Comparison of ENCODE assay signal across 8 cellular contexts in the genomic region with DNA sequence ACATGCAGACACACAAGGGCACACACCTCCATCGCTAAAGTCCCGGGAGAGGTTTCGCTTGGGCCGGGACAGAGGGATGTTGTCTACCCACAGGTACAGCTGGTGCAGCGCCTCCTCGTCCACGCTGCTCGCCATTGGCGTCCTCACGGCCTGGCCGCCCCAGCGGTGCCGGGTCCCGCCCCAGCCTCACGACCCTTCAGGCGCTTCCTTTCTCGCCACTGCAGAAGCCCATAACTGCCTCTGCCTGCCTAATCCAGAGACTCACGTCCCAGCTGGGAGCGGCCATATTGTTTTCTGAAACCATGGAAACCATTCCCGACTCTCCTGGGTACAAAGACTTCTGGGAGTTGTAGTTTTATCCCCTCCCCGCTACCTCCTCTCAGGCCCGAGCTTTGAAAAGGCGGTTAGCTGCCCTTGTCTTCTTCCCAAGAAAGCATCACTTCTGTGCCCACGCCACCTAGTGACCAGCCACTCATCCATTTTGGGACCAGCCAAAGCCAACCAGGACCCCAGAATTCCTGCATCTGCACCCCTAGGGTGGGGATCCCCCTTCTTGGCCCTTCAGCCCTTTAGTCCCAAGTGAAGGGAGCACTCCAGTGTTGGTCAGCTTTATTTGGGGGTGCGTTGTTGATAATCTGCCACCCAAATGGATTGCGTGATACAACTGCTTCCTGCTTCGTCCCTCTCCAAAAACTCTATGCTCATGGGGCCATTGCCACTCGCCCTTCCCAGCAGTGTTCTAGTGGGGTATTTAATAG.
DNase-seq lines count a peak whose midpoint lies in the region; ATAC-seq lines count a peak whose summit lies in the region.

Gene SPEF1, minus strand, starts transcription at position 296 of the 758 bp plus-strand sequence. Its CDS starts 161 bp downstream, at position 135.

- H3K27me3 Mint-ChIP-seq in activated naive CD8-positive, alpha-beta T cell: no peaks in the 10 kb centered on the region

- H3K4me1 ChIP-seq in NT2/D1 (ENCODE audit: insufficient read depth, insufficient read length): peaks cover 8% of the 10 kb centered on the region
- peaks cover 2% of the 10 kb centered on the region for H3K4me1 ChIP-seq in neuron (ENCODE audit: insufficient read depth, low read length)

- H3K36me3 ChIP-seq in NT2/D1 (ENCODE audit: insufficient read depth, insufficient read length, low read length) (peaks cover 19% of the 10 kb centered on the region), neuron (ENCODE audit: insufficient read depth, low read length) (no peaks in the 10 kb centered on the region)

- peak within 1 kb of the TSS; percentile 7 for H2AFZ ChIP-seq in neuron (ENCODE audit: low read depth, low read length)

- peaks cover 41% of the 10 kb centered on the region for H3K27me3 ChIP-seq in NT2/D1 (ENCODE audit: insufficient read depth, insufficient read length)
- peaks cover 34% of the 10 kb centered on the region for H3K27me3 ChIP-seq in neuron (ENCODE audit: insufficient read depth, low read length)

- DNase-seq in COR-L47 (lab: John Stamatoyannopoulos, UW) (peak; percentile 91), HuH-7.5 (ENCODE audit: low spot score) (peak; percentile 100), NT2/D1 (ENCODE audit: low read depth, low spot score) (peak; percentile 95), germinal center (ENCODE audit: low spot score) (peak; percentile 84)

- H3K4me3 ChIP-seq in NT2/D1 (ENCODE audit: insufficient read length, low read depth): peak within 1 kb of the TSS; percentile 19
- peak within 1 kb of the TSS; percentile 42 for H3K4me3 ChIP-seq in neuron (ENCODE audit: low read length)

- no peaks in the 10 kb centered on the region for H3K36me3 Mint-ChIP-seq in activated naive CD8-positive, alpha-beta T cell

- ATAC-seq in GM19372 (IDR thresholded peaks at IDR 0.05; ENCODE audit: low read depth, unreplicated experiment): peak; percentile 55
- ATAC-seq in GM18517 (IDR thresholded peaks at IDR 0.05; ENCODE audit: unreplicated experiment): no peak

- no peaks in the 10 kb centered on the region for H3K9me3 Mint-ChIP-seq in activated naive CD8-positive, alpha-beta T cell (ENCODE audit: low read depth)

- peak within 1 kb of the TSS; percentile 47 for H3K9ac ChIP-seq in NT2/D1 (ENCODE audit: insufficient read length, low read depth)

- H3K9me3 ChIP-seq in NT2/D1 (ENCODE audit: insufficient read depth, low read length): no peaks in the 10 kb centered on the region; the same call in 1 of the 2 replicates
- no peaks in the 10 kb centered on the region for H3K9me3 ChIP-seq in neuron (ENCODE audit: low read length)

- H3K4me3 Mint-ChIP-seq in activated naive CD8-positive, alpha-beta T cell: peak within 1 kb of the TSS; percentile 33

- peaks cover 39% of the 10 kb centered on the region for H3K4me1 Mint-ChIP-seq in activated naive CD8-positive, alpha-beta T cell (ENCODE audit: low read depth)

- H3K27ac Mint-ChIP-seq in activated naive CD8-positive, alpha-beta T cell: peak within 1 kb of the TSS; percentile 50
